23 cellular contexts compared by ENCODE assay signal in genomic region chr1:172905452-172905851, GRCh38.
DNase-seq lines count a peak whose midpoint lies in the region; ATAC-seq, FAIRE-seq and TF ChIP-seq lines count a peak whose summit lies in the region.
"Had no signal": no experiment of that assay in that cellular context is flagged by ENCODE, and none has a peak within 500 bp of the region (broad histone marks: within the 10 kb centered on the region; RNA-seq: fewer than 3 reads in every experiment).

No MANE protein-coding gene starts in this region.

- no peaks in the 10 kb centered on the region for H3K79me2 ChIP-seq in smooth muscle cell (ENCODE audit: low read depth)
- no peaks in the 10 kb centered on the region for H3K79me2 ChIP-seq in PC-9 (ENCODE audit: low read depth)

- H3K27ac ChIP-seq in smooth muscle cell (ENCODE audit: low read depth) (peak overlapping the region; percentile 95), PC-9 (no peak overlapping the region)
- H3K27ac ChIP-seq: dorsolateral prefrontal cortex, neural progenitor cell, psoas muscle, upper lobe of left lung, WERI-Rb-1 had no signal

- peak; percentile 87 for FAIRE-seq in RCC 7860 (lab: Jason Lieb, UNC)

- H3K36me3 ChIP-seq in smooth muscle cell (ENCODE audit: low read depth) (no peaks in the 10 kb centered on the region), PC-9 (ENCODE audit: low read depth) (no peaks in the 10 kb centered on the region)
- H3K36me3 ChIP-seq: BE2C, neural progenitor cell, upper lobe of left lung, WERI-Rb-1 had no signal

- H3F3A ChIP-seq in smooth muscle cell (ENCODE audit: low read depth) (peaks cover 27% of the 10 kb centered on the region), PC-9 (ENCODE audit: insufficient read depth, low read depth) (no peaks in the 10 kb centered on the region)

- POLR2A ChIA-PET in GM10248 (lab: Yijun Ruan, JAX) (no interaction called here), PC-9 (lab: Charles Lee; ENCODE audit: unreplicated experiment) (interaction anchor here (0.7 kb wide), 1 partner anchor 64 kb away, joined by 5 read pairs; no protein-coding TSS in a partner anchor)

- peak; percentile 14 for DNase-seq in GM03348 (ENCODE audit: low spot score)
- DNase-seq in RCC 7860 (ENCODE audit: low spot score), result peak; percentile 58
- peak; percentile 50 for DNase-seq in fibroblast of the aortic adventitia (ENCODE audit: low read depth)
- no peak for DNase-seq in smooth muscle cell (lab: John Stamatoyannopoulos, UW; ENCODE audit: unreplicated experiment)
- no peak for DNase-seq in GM10248 (ENCODE audit: extremely low spot score)
- no peak for DNase-seq in natural killer cell treated with Interleukin-12 subunit alpha and Interleukin-12 subunit beta and Interleukin-15 and Interleukin-18, amount 100 ng/mL, for 72 hours (ENCODE audit: low spot score)
- no peak for DNase-seq in PC-9
- DNase-seq: activated effector memory CD4-positive, alpha-beta T cell treated with anti-CD3 and anti-CD28 coated beads, Interleukin-2, amount 50 U/mL, for 16 hours; BE2C; COR-L47; dorsolateral prefrontal cortex; NCI-H2171 treated with DMSO at 0.1 percent for 48 hours; NCI-H748 treated with DMSO at 0.1 percent for 48 hours; psoas muscle; SHP77 treated with DMSO at 0.1 percent for 48 hours; stimulated activated CD4-positive, alpha-beta T cell treated with anti-CD3 and anti-CD28 coated beads, Interleukin-4, amount 100 ng/mL, for 24 hours; T-helper 1 cell; upper lobe of left lung; WERI-Rb-1 had no signal

- H3K4me1 ChIP-seq in smooth muscle cell (ENCODE audit: low read depth) (peaks cover 17% of the 10 kb centered on the region), PC-9 (replicated peaks; ENCODE audit: insufficient read depth) (peaks cover 23% of the 10 kb centered on the region)
- H3K4me1 ChIP-seq: BE2C, neural progenitor cell, psoas muscle, upper lobe of left lung had no signal

- H3K27me3 ChIP-seq in smooth muscle cell (ENCODE audit: low read depth) (no peaks in the 10 kb centered on the region), PC-9 (ENCODE audit: insufficient read depth, low read depth) (no peaks in the 10 kb centered on the region)
- H3K27me3 ChIP-seq: BE2C, dorsolateral prefrontal cortex, neural progenitor cell, upper lobe of left lung had no signal

- peaks cover 21 to 38% of the 10 kb centered on the region in 2 donors for H3K4me1 Mint-ChIP-seq in natural killer cell treated with Interleukin-12 subunit alpha and Interleukin-12 subunit beta and Interleukin-15 and Interleukin-18, amount 100 ng/mL, for 72 hours (ENCODE audit: low read depth in 2 of 2)
- H3K4me1 Mint-ChIP-seq: GM23338, neural progenitor cell had no signal

- peaks cover 14% of the 10 kb centered on the region for H3K9me3 Mint-ChIP-seq in natural killer cell treated with Interleukin-12 subunit alpha and Interleukin-12 subunit beta and Interleukin-15 and Interleukin-18, amount 100 ng/mL, for 72 hours
- H3K9me3 Mint-ChIP-seq: neural progenitor cell had no signal

- CTCF ChIA-PET in GM10248 (lab: Yijun Ruan, JAX), result interaction anchor here (1.1 to 1.3 kb wide), 2 partner anchors 13 to 16 kb away, joined by 3 read pairs; no protein-coding TSS in a partner anchor
- CTCF ChIA-PET in PC-9 (lab: Charles Lee), result interaction anchor here (0.6 kb wide), 1 partner anchor 10 kb away, joined by 3 read pairs; no protein-coding TSS in a partner anchor

- TF ChIP-seq CTCF in fibroblast of the aortic adventitia (IDR thresholded peaks at IDR 0.05; ENCODE audit: insufficient read depth, low read length) (no peak), smooth muscle cell (IDR thresholded peaks at IDR 0.05; ENCODE audit: borderline replicate concordance, insufficient read depth, poor library complexity, severe bottlenecking) (no peak), GM10248 (IDR thresholded peaks at IDR 0.05; ENCODE audit: control extremely low read depth, extremely low read depth, low read depth, missing control alignments) (no peak), PC-9 (conservative IDR thresholded peaks at IDR 0.05) (no peak)

- H2AFZ ChIP-seq in smooth muscle cell (ENCODE audit: low read depth) (no peak overlapping the region), PC-9 (no peak overlapping the region)
- H2AFZ ChIP-seq: GM23338, neural progenitor cell had no signal

- H3K4me3 ChIP-seq in fibroblast of the aortic adventitia (ENCODE audit: low read depth, low read length) (no peak overlapping the region), smooth muscle cell (no peak overlapping the region), PC-9 (no peak overlapping the region)
- H3K4me3 ChIP-seq: dorsolateral prefrontal cortex, GM23338, neural progenitor cell, psoas muscle, skin epidermis, upper lobe of left lung had no signal

- WGBS in smooth muscle cell (ENCODE audit: low lambda C conversion rate), result 34% methylated on average over 2 of the region's 2 CpGs

- no peak for ATAC-seq in natural killer cell treated with Interleukin-12 subunit alpha and Interleukin-12 subunit beta and Interleukin-15 and Interleukin-18, amount 100 ng/mL, for 72 hours
- ATAC-seq: GM23338, left lobe of liver, psoas muscle had no signal

- H3K4me2 ChIP-seq in smooth muscle cell, result peak overlapping the region; percentile 14
- no peak overlapping the region for H3K4me2 ChIP-seq in PC-9
- H3K4me2 ChIP-seq: GM23338, neural progenitor cell had no signal

- intact Hi-C loops in PC-9 (cut with micrococcal nuclease; ENCODE audit: unreplicated experiment), result no loop called here

- no peak overlapping the region for H3K9ac ChIP-seq in smooth muscle cell (ENCODE audit: low read depth)
- H3K9ac ChIP-seq: neural progenitor cell had no signal

- H3K9me3 ChIP-seq in smooth muscle cell (replicated peaks; ENCODE audit: low read depth) (no peaks in the 10 kb centered on the region), PC-9 (ENCODE audit: insufficient read depth, low read depth) (peaks cover 16% of the 10 kb centered on the region)
- H3K9me3 ChIP-seq: upper lobe of left lung had no signal

- no peaks in the 10 kb centered on the region for H3K9me2 ChIP-seq in PC-9 (ENCODE audit: insufficient read depth)

- H3K36me3 Mint-ChIP-seq in natural killer cell treated with Interleukin-12 subunit alpha and Interleukin-12 subunit beta and Interleukin-15 and Interleukin-18, amount 100 ng/mL, for 72 hours, result peaks cover 20% of the 10 kb centered on the region
- H3K36me3 Mint-ChIP-seq: neural progenitor cell had no signal

- H3K4me3 Mint-ChIP-seq in natural killer cell treated with Interleukin-12 subunit alpha and Interleukin-12 subunit beta and Interleukin-15 and Interleukin-18, amount 100 ng/mL, for 72 hours, result no peak overlapping the region
- H3K4me3 Mint-ChIP-seq: GM23338, neural progenitor cell had no signal

- H4K20me1 ChIP-seq in smooth muscle cell (ENCODE audit: low read depth) (no peaks in the 10 kb centered on the region), PC-9 (ENCODE audit: insufficient read depth) (no peaks in the 10 kb centered on the region)

- BruUV-seq in PC-9 (replicated peaks; lab: Mats Ljungman, UMichigan), result no TSS peak

- H3K27ac Mint-ChIP-seq in natural killer cell treated with Interleukin-12 subunit alpha and Interleukin-12 subunit beta and Interleukin-15 and Interleukin-18, amount 100 ng/mL, for 72 hours, result peak overlapping the region in 1 of 2 donors; percentile 2
- H3K27ac Mint-ChIP-seq: GM23338, neural progenitor cell had no signal

- no peaks in the 10 kb centered on the region for H3K27me3 Mint-ChIP-seq in natural killer cell treated with Interleukin-12 subunit alpha and Interleukin-12 subunit beta and Interleukin-15 and Interleukin-18, amount 100 ng/mL, for 72 hours

Comparison
In these comparisons a context has a peak if more than half of its experiments do, and no peak if none do; other contexts are left out.
1. DNase-seq: peak in GM03348 (single experiment), RCC 7860 (single experiment) and fibroblast of the aortic adventitia (single experiment); none in smooth muscle cell (single experiment), GM10248 (single experiment), natural killer cell treated with Interleukin-12 subunit alpha and Interleukin-12 subunit beta and Interleukin-15 and Interleukin-18, amount 100 ng/mL, for 72 hours (single experiment) and PC-9 (0 of 2).